ENCODE assay signal across 8 cellular contexts in the genomic region with DNA sequence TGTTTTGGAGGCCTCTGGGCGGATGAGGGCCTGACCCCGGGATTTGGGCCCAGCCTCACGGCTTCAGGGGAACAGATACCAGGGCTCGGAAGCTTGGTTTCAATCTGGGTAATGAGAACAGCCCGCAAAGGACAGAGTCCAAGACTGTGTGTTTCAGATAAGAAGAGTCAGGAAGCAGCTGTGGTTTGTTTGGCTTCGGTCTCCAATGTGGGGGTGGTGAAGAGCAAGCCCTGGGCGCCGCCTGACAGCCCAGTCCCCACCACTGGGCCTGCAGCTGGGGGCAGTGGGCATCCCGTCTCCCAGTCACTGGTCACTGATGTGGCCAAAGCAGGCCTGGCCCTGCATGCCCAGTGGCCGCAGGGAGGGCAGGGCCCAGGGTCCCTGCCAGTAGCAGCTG. TPM values are rescaled to one million over a fixed set of nuclear protein-coding genes. Genes with fewer than 3 reads are reported as not detected.
DNase-seq lines count a peak whose midpoint lies in the region; ATAC-seq and TF ChIP-seq lines count a peak whose summit lies in the region.

No MANE protein-coding gene starts in this region.

- no peaks in the 10 kb centered on the region for H3K27me3 Mint-ChIP-seq in stimulated activated memory B cell treated with anti-CD40 and anti-IgM and Interleukin-4, amounts not matched to agents 10 μg/mL and 1 μg/mL and 100 μg/mL, for 72 hours

- peaks cover 0 to 57% (median 30%) of the 10 kb centered on the region in 4 donors for H3K36me3 ChIP-seq in esophagus muscularis mucosa

- H3K4me3 Mint-ChIP-seq in stimulated activated memory B cell treated with anti-CD40 and anti-IgM and Interleukin-4, amounts not matched to agents 10 μg/mL and 1 μg/mL and 100 μg/mL, for 72 hours: no peak overlapping the region

- TF ChIP-seq EP300 in esophagus muscularis mucosa (IDR thresholded peaks at IDR 0.05): no peak

- peaks cover 7% of the 10 kb centered on the region for H3K4me1 Mint-ChIP-seq in stimulated activated memory B cell treated with anti-CD40 and anti-IgM and Interleukin-4, amounts not matched to agents 10 μg/mL and 1 μg/mL and 100 μg/mL, for 72 hours

- TF ChIP-seq CTCF in esophagus muscularis mucosa (IDR thresholded peaks at IDR 0.05): no peak

- peaks cover 8% of the 10 kb centered on the region for H3K36me3 Mint-ChIP-seq in stimulated activated memory B cell treated with anti-CD40 and anti-IgM and Interleukin-4, amounts not matched to agents 10 μg/mL and 1 μg/mL and 100 μg/mL, for 72 hours

- WGBS in esophagus muscularis mucosa: 44% methylated on average over 9 of the region's 10 CpGs

- intact Hi-C loops in esophagus muscularis mucosa (cut with DNase I): no loop called here

- no peak overlapping the region for H3K27ac Mint-ChIP-seq in stimulated activated memory B cell treated with anti-CD40 and anti-IgM and Interleukin-4, amounts not matched to agents 10 μg/mL and 1 μg/mL and 100 μg/mL, for 72 hours

- no peak for TF ChIP-seq POLR2A in esophagus muscularis mucosa (IDR thresholded peaks at IDR 0.05; ENCODE audit: low read depth)

- H3K27me3 ChIP-seq in esophagus muscularis mucosa: no peaks in the 10 kb centered on the region

- H3K4me1 ChIP-seq in esophagus muscularis mucosa: peaks cover 88 to 97% (median 94%) of the 10 kb centered on the region in 4 donors

- peak; percentile 92 for ATAC-seq in GM19463 (IDR thresholded peaks at IDR 0.05; ENCODE audit: unreplicated experiment)
- ATAC-seq in HG03460 (IDR thresholded peaks at IDR 0.05; ENCODE audit: unreplicated experiment): peak; percentile 96
- ATAC-seq in stimulated activated memory B cell treated with anti-CD40 and anti-IgM and Interleukin-4, amounts not matched to agents 10 μg/mL and 1 μg/mL and 100 μg/mL, for 72 hours: peak; percentile 69

- H3K4me3 ChIP-seq in esophagus muscularis mucosa: no peak overlapping the region

- no peaks in the 10 kb centered on the region for H3K9me3 ChIP-seq in esophagus muscularis mucosa

- DNase-seq in CMK (ENCODE audit: low read depth) (peak; percentile 84), esophagus muscularis mucosa (ENCODE audit: extremely low spot score) (no peak), NCI-H226 (no peak), NCI-H2107 treated with DMSO at 0.1 percent for 48 hours (lab: John Stamatoyannopoulos, UW; ENCODE audit: unreplicated experiment) (no peak), DMS153 treated with DMSO at 0.1 percent for 48 hours (lab: John Stamatoyannopoulos, UW; ENCODE audit: unreplicated experiment) (no peak)

- peak overlapping the region; percentile 82 to 97 (median 94) for H3K27ac ChIP-seq in esophagus muscularis mucosa (replicated peaks in 1 of 4)

- H3K9me3 Mint-ChIP-seq in stimulated activated memory B cell treated with anti-CD40 and anti-IgM and Interleukin-4, amounts not matched to agents 10 μg/mL and 1 μg/mL and 100 μg/mL, for 72 hours: no peaks in the 10 kb centered on the region

RNA-seq across cellular contexts. Expression of gene WFS1, which starts 9.1 kb away (rescaled TPM):
- 100 to 1,000 TPM in 2 of 4 donors, 10 to 100 TPM in 2; 62.3 to 159 (median 104) TPM for total RNA-seq in esophagus muscularis mucosa
